In the genomic region with DNA sequence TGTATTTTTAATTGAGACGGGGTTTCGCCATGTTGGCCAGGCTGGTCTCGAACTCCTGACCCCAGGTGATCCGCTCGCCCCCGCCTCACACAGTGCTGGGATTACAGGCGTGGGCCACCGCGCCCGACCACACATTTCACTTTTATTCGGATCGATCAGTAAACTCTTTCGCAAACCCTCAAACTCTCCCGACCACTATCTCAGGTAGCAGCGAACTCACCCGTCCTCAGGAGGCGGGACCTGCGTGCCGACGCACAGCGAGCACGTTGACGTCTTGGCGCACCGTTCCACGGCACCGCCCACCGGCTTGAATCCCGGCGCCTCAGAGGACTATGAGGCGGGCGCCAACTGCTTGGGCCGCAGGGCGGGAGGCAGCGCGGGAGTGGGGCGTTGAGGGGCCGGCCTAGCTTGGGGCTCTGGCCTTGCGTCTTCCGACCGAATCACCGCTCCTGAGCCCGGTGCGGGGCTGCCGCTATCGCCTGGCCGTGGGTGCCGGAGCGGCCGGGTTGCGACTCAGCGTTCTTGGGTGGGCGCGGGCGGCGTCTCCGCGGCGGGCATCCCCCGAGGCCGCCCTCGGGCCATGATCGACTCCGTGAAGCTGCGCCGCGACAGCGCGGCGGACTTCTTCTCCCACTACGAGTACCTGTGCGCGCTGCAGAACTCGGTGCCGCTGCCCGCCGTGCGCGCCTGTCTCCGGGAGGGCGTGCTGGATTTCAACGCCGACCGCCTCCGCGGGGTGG, we compare ENCODE assay signal across 8 cellular contexts. TPM values are rescaled to one million over a fixed set of nuclear protein-coding genes. Genes with fewer than 3 reads are reported as not detected.
DNase-seq lines count a peak whose midpoint lies in the region; ATAC-seq, FAIRE-seq and TF ChIP-seq lines count a peak whose summit lies in the region.

A gene with protein sequence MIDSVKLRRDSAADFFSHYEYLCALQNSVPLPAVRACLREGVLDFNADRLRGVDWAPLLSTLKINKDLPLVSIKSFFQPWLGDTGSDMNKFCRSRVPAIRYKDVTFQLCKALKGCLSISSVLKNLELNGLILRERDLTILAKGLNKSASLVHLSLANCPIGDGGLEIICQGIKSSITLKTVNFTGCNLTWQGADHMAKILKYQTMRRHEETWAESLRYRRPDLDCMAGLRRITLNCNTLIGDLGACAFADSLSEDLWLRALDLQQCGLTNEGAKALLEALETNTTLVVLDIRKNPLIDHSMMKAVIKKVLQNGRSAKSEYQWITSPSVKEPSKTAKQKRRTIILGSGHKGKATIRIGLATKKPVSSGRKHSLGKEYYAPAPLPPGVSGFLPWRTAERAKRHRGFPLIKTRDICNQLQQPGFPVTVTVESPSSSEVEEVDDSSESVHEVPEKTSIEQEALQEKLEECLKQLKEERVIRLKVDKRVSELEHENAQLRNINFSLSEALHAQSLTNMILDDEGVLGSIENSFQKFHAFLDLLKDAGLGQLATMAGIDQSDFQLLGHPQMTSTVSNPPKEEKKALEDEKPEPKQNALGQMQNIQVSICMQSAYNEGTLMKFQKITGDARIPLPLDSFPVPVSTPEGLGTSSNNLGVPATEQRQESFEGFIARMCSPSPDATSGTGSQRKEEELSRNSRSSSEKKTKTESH (plus strand): TSS at position 305 of the 740 bp plus-strand sequence. CDS start 276 bp downstream, at position 581.

- H3K9me3 Mint-ChIP-seq in activated CD4-positive, alpha-beta T cell treated with anti-CD3 and anti-CD28 coated beads, Interleukin-2, amount 10 ng/mL, durations not matched to agents 24 days and 14 days: no peaks in the 10 kb centered on the region

- H3K36me3 Mint-ChIP-seq in activated CD4-positive, alpha-beta T cell treated with anti-CD3 and anti-CD28 coated beads, Interleukin-2, amount 10 ng/mL, durations not matched to agents 24 days and 14 days (ENCODE audit: low read depth): peaks cover 25% of the 10 kb centered on the region

- peak within 1 kb of the TSS; percentile 86 for H3K9ac ChIP-seq in BLaER1

- peak within 1 kb of the TSS; percentile 93 for H3K27ac Mint-ChIP-seq in activated CD4-positive, alpha-beta T cell treated with anti-CD3 and anti-CD28 coated beads, Interleukin-2, amount 10 ng/mL, durations not matched to agents 24 days and 14 days

- H3K27ac ChIP-seq in BLaER1 (peak within 1 kb of the TSS; percentile 82), coronary artery (peak within 1 kb of the TSS; percentile 61 to 84)

- H3K4me3 ChIP-seq in BLaER1 (peak within 1 kb of the TSS; percentile 83), coronary artery (peak within 1 kb of the TSS; percentile 86)

- no peaks in the 10 kb centered on the region for H3K27me3 ChIP-seq in BLaER1

- intact Hi-C loops in activated CD4-positive, alpha-beta T cell treated with anti-CD3 and anti-CD28 coated beads, Interleukin-2, amount 10 ng/mL, durations not matched to agents 24 days and 14 days (cut with micrococcal nuclease): loop anchor here (1.0 to 10.0 kb wide), 6 partner anchors 60 to 1059 kb away; a partner anchor contains a TSS
- intact Hi-C loops in left colon (cut with DNase I, micrococcal nuclease): no loop called here

- H4K20me1 ChIP-seq in BLaER1: peaks cover 6% of the 10 kb centered on the region; the same call in 1 of the 2 replicates

- no peaks in the 10 kb centered on the region for H3K9me3 ChIP-seq in BLaER1

- H3K4me2 ChIP-seq in BLaER1: peak within 1 kb of the TSS; percentile 91

- no peak for TF ChIP-seq CTCF in coronary artery (IDR thresholded peaks at IDR 0.05)

- no peaks in the 10 kb centered on the region for H3K27me3 Mint-ChIP-seq in activated CD4-positive, alpha-beta T cell treated with anti-CD3 and anti-CD28 coated beads, Interleukin-2, amount 10 ng/mL, durations not matched to agents 24 days and 14 days

- H3K36me3 ChIP-seq in BLaER1: peaks cover 20% of the 10 kb centered on the region

- peaks cover 25% of the 10 kb centered on the region for H3K4me1 Mint-ChIP-seq in activated CD4-positive, alpha-beta T cell treated with anti-CD3 and anti-CD28 coated beads, Interleukin-2, amount 10 ng/mL, durations not matched to agents 24 days and 14 days

- DNase-seq in GM19239 (ENCODE audit: insufficient read length, low spot score) (peak; percentile 82), NCI-H526 (lab: John Stamatoyannopoulos, UW) (peak; percentile 84 to 95), coronary artery (ENCODE audit: low spot score) (peak; percentile 91), left colon (peak; percentile 92 to 95)
- peak; percentile 97 for DNase-seq in activated CD4-positive, alpha-beta T cell treated with anti-CD3 and anti-CD28 coated beads, Interleukin-2, amount 10 ng/mL, durations not matched to agents 24 days and 14 days
- peak; percentile 76 to 83 for DNase-seq in stimulated activated CD4-positive, alpha-beta T cell treated with anti-CD3 and anti-CD28 coated beads, Interleukin-1b, Interleukin-23, amount 100 ng/mL, for 4 hours (ENCODE audit: low read depth in 2 of 2)

- peaks cover 41% of the 10 kb centered on the region for H3K4me1 ChIP-seq in BLaER1

- FAIRE-seq in GM19239 (lab: Jason Lieb, UNC): peak; percentile 97

- peak; percentile 98 for ATAC-seq in HG03442 (IDR thresholded peaks at IDR 0.05; ENCODE audit: unreplicated experiment)
- peak; percentile 97 for ATAC-seq in left colon

- peak within 1 kb of the TSS; percentile 72 for H3K4me3 Mint-ChIP-seq in activated CD4-positive, alpha-beta T cell treated with anti-CD3 and anti-CD28 coated beads, Interleukin-2, amount 10 ng/mL, durations not matched to agents 24 days and 14 days

RNA-seq across cellular contexts. Expression of the gene that starts here (rescaled TPM):
- 34.5 and 39.1 TPM in 2 replicates for total RNA-seq in activated CD4-positive, alpha-beta T cell treated with anti-CD3 and anti-CD28 coated beads, Interleukin-2, amount 10 ng/mL, durations not matched to agents 24 days and 14 days
- 10 to 100 TPM in 1 of 2 donors, 1 to 10 TPM in 1; 7.9 to 11.1 TPM for total RNA-seq in left colon

Comparison
In these comparisons a context has a peak if more than half of its experiments do, and no peak if none do; other contexts are left out.
1. Peak in every context shown above with its lines: DNase-seq, ATAC-seq, H3K4me3 ChIP-seq and H3K27ac ChIP-seq.